ENCODE assay signal across 1 cellular context in the genomic region with DNA sequence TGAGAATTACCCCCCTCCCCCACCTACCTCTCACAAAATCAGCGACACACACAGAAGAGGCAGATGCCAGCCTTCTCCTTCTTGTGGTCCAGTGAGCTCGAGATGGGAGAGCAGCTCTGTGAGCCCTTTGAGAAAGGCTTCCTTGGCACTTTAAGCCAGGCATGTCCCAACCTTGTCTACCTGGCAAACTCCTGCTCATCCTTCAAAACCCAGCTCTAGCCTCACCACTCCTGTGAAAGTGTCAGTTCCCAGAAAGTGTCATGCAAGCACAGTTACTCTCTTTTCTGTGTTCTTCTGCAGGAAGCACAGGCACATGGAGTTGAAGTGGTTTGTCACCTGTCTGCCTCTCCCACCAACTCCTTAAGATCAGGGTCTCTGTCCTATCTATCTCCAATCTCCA.
TF ChIP-seq lines count a peak whose summit lies in the region.

No MANE protein-coding gene starts in this region.

TF ChIP-seq in GM23338, 12 proteins besides CTCF, POLR2A, EP300 and RAD21:
- TF ChIP-seq NANOG (IDR thresholded peaks at IDR 0.05; ENCODE audit: borderline replicate concordance) = no peak
- TF ChIP-seq, protein P1, sequence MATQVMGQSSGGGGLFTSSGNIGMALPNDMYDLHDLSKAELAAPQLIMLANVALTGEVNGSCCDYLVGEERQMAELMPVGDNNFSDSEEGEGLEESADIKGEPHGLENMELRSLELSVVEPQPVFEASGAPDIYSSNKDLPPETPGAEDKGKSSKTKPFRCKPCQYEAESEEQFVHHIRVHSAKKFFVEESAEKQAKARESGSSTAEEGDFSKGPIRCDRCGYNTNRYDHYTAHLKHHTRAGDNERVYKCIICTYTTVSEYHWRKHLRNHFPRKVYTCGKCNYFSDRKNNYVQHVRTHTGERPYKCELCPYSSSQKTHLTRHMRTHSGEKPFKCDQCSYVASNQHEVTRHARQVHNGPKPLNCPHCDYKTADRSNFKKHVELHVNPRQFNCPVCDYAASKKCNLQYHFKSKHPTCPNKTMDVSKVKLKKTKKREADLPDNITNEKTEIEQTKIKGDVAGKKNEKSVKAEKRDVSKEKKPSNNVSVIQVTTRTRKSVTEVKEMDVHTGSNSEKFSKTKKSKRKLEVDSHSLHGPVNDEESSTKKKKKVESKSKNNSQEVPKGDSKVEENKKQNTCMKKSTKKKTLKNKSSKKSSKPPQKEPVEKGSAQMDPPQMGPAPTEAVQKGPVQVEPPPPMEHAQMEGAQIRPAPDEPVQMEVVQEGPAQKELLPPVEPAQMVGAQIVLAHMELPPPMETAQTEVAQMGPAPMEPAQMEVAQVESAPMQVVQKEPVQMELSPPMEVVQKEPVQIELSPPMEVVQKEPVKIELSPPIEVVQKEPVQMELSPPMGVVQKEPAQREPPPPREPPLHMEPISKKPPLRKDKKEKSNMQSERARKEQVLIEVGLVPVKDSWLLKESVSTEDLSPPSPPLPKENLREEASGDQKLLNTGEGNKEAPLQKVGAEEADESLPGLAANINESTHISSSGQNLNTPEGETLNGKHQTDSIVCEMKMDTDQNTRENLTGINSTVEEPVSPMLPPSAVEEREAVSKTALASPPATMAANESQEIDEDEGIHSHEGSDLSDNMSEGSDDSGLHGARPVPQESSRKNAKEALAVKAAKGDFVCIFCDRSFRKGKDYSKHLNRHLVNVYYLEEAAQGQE (IDR thresholded peaks at IDR 0.05; ENCODE audit: unreplicated experiment) = no peak
- TF ChIP-seq, protein P2, sequence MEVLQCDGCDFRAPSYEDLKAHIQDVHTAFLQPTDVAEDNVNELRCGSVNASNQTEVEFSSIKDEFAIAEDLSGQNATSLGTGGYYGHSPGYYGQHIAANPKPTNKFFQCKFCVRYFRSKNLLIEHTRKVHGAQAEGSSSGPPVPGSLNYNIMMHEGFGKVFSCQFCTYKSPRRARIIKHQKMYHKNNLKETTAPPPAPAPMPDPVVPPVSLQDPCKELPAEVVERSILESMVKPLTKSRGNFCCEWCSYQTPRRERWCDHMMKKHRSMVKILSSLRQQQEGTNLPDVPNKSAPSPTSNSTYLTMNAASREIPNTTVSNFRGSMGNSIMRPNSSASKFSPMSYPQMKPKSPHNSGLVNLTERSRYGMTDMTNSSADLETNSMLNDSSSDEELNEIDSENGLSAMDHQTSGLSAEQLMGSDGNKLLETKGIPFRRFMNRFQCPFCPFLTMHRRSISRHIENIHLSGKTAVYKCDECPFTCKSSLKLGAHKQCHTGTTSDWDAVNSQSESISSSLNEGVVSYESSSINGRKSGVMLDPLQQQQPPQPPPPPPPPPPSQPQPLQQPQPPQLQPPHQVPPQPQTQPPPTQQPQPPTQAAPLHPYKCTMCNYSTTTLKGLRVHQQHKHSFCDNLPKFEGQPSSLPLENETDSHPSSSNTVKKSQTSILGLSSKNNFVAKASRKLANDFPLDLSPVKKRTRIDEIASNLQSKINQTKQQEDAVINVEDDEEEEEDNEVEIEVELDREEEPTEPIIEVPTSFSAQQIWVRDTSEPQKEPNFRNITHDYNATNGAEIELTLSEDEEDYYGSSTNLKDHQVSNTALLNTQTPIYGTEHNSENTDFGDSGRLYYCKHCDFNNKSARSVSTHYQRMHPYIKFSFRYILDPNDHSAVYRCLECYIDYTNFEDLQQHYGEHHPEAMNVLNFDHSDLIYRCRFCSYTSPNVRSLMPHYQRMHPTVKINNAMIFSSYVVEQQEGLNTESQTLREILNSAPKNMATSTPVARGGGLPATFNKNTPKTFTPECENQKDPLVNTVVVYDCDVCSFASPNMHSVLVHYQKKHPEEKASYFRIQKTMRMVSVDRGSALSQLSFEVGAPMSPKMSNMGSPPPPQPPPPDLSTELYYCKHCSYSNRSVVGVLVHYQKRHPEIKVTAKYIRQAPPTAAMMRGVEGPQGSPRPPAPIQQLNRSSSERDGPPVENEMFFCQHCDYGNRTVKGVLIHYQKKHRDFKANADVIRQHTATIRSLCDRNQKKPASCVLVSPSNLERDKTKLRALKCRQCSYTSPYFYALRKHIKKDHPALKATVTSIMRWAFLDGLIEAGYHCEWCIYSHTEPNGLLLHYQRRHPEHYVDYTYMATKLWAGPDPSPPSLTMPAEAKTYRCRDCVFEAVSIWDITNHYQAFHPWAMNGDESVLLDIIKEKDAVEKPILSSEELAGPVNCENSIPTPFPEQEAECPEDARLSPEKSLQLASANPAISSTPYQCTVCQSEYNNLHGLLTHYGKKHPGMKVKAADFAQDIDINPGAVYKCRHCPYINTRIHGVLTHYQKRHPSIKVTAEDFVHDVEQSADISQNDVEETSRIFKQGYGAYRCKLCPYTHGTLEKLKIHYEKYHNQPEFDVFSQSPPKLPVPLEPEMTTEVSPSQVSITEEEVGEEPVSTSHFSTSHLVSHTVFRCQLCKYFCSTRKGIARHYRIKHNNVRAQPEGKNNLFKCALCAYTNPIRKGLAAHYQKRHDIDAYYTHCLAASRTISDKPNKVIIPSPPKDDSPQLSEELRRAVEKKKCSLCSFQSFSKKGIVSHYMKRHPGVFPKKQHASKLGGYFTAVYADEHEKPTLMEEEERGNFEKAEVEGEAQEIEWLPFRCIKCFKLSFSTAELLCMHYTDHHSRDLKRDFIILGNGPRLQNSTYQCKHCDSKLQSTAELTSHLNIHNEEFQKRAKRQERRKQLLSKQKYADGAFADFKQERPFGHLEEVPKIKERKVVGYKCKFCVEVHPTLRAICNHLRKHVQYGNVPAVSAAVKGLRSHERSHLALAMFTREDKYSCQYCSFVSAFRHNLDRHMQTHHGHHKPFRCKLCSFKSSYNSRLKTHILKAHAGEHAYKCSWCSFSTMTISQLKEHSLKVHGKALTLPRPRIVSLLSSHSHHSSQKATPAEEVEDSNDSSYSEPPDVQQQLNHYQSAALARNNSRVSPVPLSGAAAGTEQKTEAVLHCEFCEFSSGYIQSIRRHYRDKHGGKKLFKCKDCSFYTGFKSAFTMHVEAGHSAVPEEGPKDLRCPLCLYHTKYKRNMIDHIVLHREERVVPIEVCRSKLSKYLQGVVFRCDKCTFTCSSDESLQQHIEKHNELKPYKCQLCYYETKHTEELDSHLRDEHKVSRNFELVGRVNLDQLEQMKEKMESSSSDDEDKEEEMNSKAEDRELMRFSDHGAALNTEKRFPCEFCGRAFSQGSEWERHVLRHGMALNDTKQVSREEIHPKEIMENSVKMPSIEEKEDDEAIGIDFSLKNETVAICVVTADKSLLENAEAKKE (CRISPR knock-in tag; IDR thresholded peaks at IDR 0.05) = no peak
- no peak for TF ChIP-seq EZH2 (IDR thresholded peaks at IDR 0.05; ENCODE audit: low read depth, unreplicated experiment)
- TF ChIP-seq ZNF331 (CRISPR knock-in tag; IDR thresholded peaks at IDR 0.05; ENCODE audit: low read depth) = no peak
- TF ChIP-seq STAT1 (IDR thresholded peaks at IDR 0.05; ENCODE audit: unreplicated experiment) = no peak
- TF ChIP-seq JUNB (IDR thresholded peaks at IDR 0.05; ENCODE audit: unreplicated experiment) = no peak
- no peak for TF ChIP-seq ZNF114 (CRISPR knock-in tag; IDR thresholded peaks at IDR 0.05)
- TF ChIP-seq CREB1 (CRISPR knock-in tag; IDR thresholded peaks at IDR 0.05; ENCODE audit: low read depth) = no peak
- TF ChIP-seq EZH2phosphoT487 (IDR thresholded peaks at IDR 0.05; ENCODE audit: unreplicated experiment) = no peak
- TF ChIP-seq, protein P3, sequence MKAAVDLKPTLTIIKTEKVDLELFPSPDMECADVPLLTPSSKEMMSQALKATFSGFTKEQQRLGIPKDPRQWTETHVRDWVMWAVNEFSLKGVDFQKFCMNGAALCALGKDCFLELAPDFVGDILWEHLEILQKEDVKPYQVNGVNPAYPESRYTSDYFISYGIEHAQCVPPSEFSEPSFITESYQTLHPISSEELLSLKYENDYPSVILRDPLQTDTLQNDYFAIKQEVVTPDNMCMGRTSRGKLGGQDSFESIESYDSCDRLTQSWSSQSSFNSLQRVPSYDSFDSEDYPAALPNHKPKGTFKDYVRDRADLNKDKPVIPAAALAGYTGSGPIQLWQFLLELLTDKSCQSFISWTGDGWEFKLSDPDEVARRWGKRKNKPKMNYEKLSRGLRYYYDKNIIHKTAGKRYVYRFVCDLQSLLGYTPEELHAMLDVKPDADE (IDR thresholded peaks at IDR 0.05) = no peak
- TF ChIP-seq POLR2AphosphoS5 (IDR thresholded peaks at IDR 0.05; ENCODE audit: low read depth) = no peak
TF ChIP-seq in GM23338: peak in this region for 0.
